5 cellular contexts compared by ENCODE assay signal in the genomic region with DNA sequence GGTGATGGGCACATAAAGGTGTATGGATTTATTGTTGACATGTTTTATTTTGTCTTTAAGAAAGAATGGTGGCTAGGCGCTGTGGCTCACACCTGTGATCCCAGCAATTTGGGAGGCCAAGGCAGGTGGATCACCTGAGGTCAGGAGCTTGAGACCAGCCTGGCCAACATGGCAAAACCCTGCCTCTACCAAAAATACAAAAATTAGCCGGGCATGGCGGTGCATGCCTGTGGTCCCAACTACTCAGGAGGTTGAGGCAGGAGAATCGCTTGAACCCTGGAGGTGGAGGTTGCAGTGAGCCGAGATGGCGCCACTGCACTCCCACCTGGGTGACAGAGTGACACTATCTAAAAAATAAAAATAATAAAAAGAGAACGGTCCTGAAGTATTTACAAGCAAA. TPM values are rescaled to one million over a fixed set of nuclear protein-coding genes. Genes with fewer than 3 reads are reported as not detected.
"Had no signal": no experiment of that assay in that cellular context is flagged by ENCODE, and none has a peak within 500 bp of the region (broad histone marks: within the 10 kb centered on the region; RNA-seq: fewer than 3 reads in every experiment).

No MANE protein-coding gene starts in this region.

RNA-seq across cellular contexts. Expression of a gene that starts 30.1 kb away (rescaled TPM):
- total RNA-seq: HT1080, NCI-H460, PC-9, Right ventricle myocardium inferior, RPMI7951 had no signal
